ENCODE assay signal across 10 cellular contexts in genomic region chr20:64134744-64135143, GRCh38. TPM values are rescaled to one million over a fixed set of nuclear protein-coding genes. Genes with fewer than 3 reads are reported as not detected.
"Had no signal": no experiment of that assay in that cellular context is flagged by ENCODE, and none has a peak within 500 bp of the region (broad histone marks: within the 10 kb centered on the region; RNA-seq: fewer than 3 reads in every experiment).

No MANE protein-coding gene starts in this region.

RNA-seq across cellular contexts. Expression of gene NPBWR2, which starts 27.4 kb away (rescaled TPM):
- total RNA-seq: activated CD4-positive, alpha-beta memory T cell treated with anti-CD3 and anti-CD28 coated beads for 36 hours; activated CD4-positive, alpha-beta T cell treated with anti-CD3 and anti-CD28 coated beads, Interleukin-2, amount 10 ng/mL, durations not matched to agents 7 days and 5 days; activated naive CD4-positive, alpha-beta T cell treated with anti-CD3 and anti-CD28 coated beads for 36 hours; activated naive CD8-positive, alpha-beta T cell treated with anti-CD3 and anti-CD28 coated beads for 36 hours; activated T-cell treated with anti-CD3 and anti-CD28 coated beads, Interleukin-2, amount 50 U/mL, for 4 hours; cardiac muscle cell; LHCN-M2; M059J; PC-3 had no signal
- polyA plus RNA-seq: adipose tissue, cardiac muscle cell had no signal

RNA-seq across cellular contexts. Expression of gene MYT1, which starts 29.5 kb away (rescaled TPM):
- total RNA-seq: activated CD4-positive, alpha-beta memory T cell treated with anti-CD3 and anti-CD28 coated beads for 36 hours; activated CD4-positive, alpha-beta T cell treated with anti-CD3 and anti-CD28 coated beads, Interleukin-2, amount 10 ng/mL, durations not matched to agents 7 days and 5 days; activated T-cell treated with anti-CD3 and anti-CD28 coated beads, Interleukin-2, amount 50 U/mL, for 4 hours; LHCN-M2; M059J had no signal

RNA-seq across cellular contexts. Expression of gene LKAAEAR1, which starts 50.5 kb away (rescaled TPM):
- total RNA-seq: activated CD4-positive, alpha-beta memory T cell treated with anti-CD3 and anti-CD28 coated beads for 36 hours; M059J had no signal
